Comparison of ENCODE assay signal across 9 cellular contexts in genomic region chr2:28958689-28959088, GRCh38. TPM values are rescaled to one million over a fixed set of nuclear protein-coding genes. Genes with fewer than 3 reads are reported as not detected.
DNase-seq lines count a peak whose midpoint lies in the region; TF ChIP-seq lines count a peak whose summit lies in the region.
"Had no signal": no experiment of that assay in that cellular context is flagged by ENCODE, and none has a peak within 500 bp of the region (broad histone marks: within the 10 kb centered on the region; RNA-seq: fewer than 3 reads in every experiment).

No MANE protein-coding gene starts in this region.

- no peak overlapping the region for H3K4me3 ChIP-seq in ovary

- H3K36me3 Mint-ChIP-seq in activated naive CD4-positive, alpha-beta T cell treated with anti-CD3 and anti-CD28 coated beads, Interleukin-2, amount 10 ng/mL, durations not matched to agents 7 days and 5 days: no peaks in the 10 kb centered on the region
- H3K36me3 Mint-ChIP-seq: activated naive CD4-positive, alpha-beta T cell treated with anti-CD3 and anti-CD28 coated beads, Interleukin-2, amount 50 U/mL, for 24 hours had no signal

- TF ChIP-seq EP300 in ovary (IDR thresholded peaks at IDR 0.05): no peak

- DNase-seq in Daoy (ENCODE audit: low read depth) (peak; percentile 62), KBM-7 (peak; percentile 86), NOMO-1 treated with DMSO at 0.1 percent for 48 hours (lab: John Stamatoyannopoulos, UW; ENCODE audit: unreplicated experiment) (peak; percentile 33), globus pallidus (ENCODE audit: low spot score) (peak; percentile 80), ovary (peak; percentile 68 to 74 (median 72)), cortex of kidney (lab: John Stamatoyannopoulos, UW) (no peak), GDM1 (lab: John Stamatoyannopoulos, UW) (no peak)
- DNase-seq in activated naive CD4-positive, alpha-beta T cell treated with anti-CD3 and anti-CD28 coated beads, Interleukin-2, amount 10 ng/mL, durations not matched to agents 7 days and 5 days: peak; percentile 56

- no peak overlapping the region for H3K4me3 Mint-ChIP-seq in activated naive CD4-positive, alpha-beta T cell treated with anti-CD3 and anti-CD28 coated beads, Interleukin-2, amount 10 ng/mL, durations not matched to agents 7 days and 5 days
- H3K4me3 Mint-ChIP-seq: activated naive CD4-positive, alpha-beta T cell treated with anti-CD3 and anti-CD28 coated beads, Interleukin-2, amount 50 U/mL, for 24 hours had no signal

- H3K36me3 ChIP-seq in ovary: no peaks in the 10 kb centered on the region

- peaks cover 6% of the 10 kb centered on the region for H3K4me1 Mint-ChIP-seq in activated naive CD4-positive, alpha-beta T cell treated with anti-CD3 and anti-CD28 coated beads, Interleukin-2, amount 10 ng/mL, durations not matched to agents 7 days and 5 days
- H3K4me1 Mint-ChIP-seq: activated naive CD4-positive, alpha-beta T cell treated with anti-CD3 and anti-CD28 coated beads, Interleukin-2, amount 50 U/mL, for 24 hours had no signal

- H3K27ac ChIP-seq in ovary: no peak overlapping the region

- peaks cover 39% of the 10 kb centered on the region for H3K27me3 Mint-ChIP-seq in activated naive CD4-positive, alpha-beta T cell treated with anti-CD3 and anti-CD28 coated beads, Interleukin-2, amount 10 ng/mL, durations not matched to agents 7 days and 5 days
- H3K27me3 Mint-ChIP-seq: activated naive CD4-positive, alpha-beta T cell treated with anti-CD3 and anti-CD28 coated beads, Interleukin-2, amount 50 U/mL, for 24 hours had no signal

- no peaks in the 10 kb centered on the region for H3K4me1 ChIP-seq in ovary (ENCODE audit: insufficient read depth)

- in situ Hi-C loops in KBM-7 (cut with MboI; ENCODE audit: low pct_unique_long_range_greater_than_20kb, low sequenced_read_pairs): no loop called here

- H3K27ac Mint-ChIP-seq in activated naive CD4-positive, alpha-beta T cell treated with anti-CD3 and anti-CD28 coated beads, Interleukin-2, amount 10 ng/mL, durations not matched to agents 7 days and 5 days: no peak overlapping the region
- H3K27ac Mint-ChIP-seq: activated naive CD4-positive, alpha-beta T cell treated with anti-CD3 and anti-CD28 coated beads, Interleukin-2, amount 50 U/mL, for 24 hours had no signal

- intact Hi-C loops in ovary (cut with DNase I): loop anchor here in 3 of 4 donors (5.0 kb wide), 1 partner anchor 239 kb away; no protein-coding TSS in a partner anchor

- no peaks in the 10 kb centered on the region for H3K9me3 ChIP-seq in ovary

- TF ChIP-seq CTCF in ovary (IDR thresholded peaks at IDR 0.05): peak; percentile 66 to 73 (median 70)

- no peaks in the 10 kb centered on the region for H3K9me3 Mint-ChIP-seq in activated naive CD4-positive, alpha-beta T cell treated with anti-CD3 and anti-CD28 coated beads, Interleukin-2, amount 10 ng/mL, durations not matched to agents 7 days and 5 days
- H3K9me3 Mint-ChIP-seq: activated naive CD4-positive, alpha-beta T cell treated with anti-CD3 and anti-CD28 coated beads, Interleukin-2, amount 50 U/mL, for 24 hours had no signal

- CTCF ChIA-PET in activated naive CD4-positive, alpha-beta T cell treated with anti-CD3 and anti-CD28 coated beads, Interleukin-2, amount 10 ng/mL, durations not matched to agents 7 days and 5 days (lab: Charles Lee): interaction anchor here (0.7 to 1.9 kb wide), 20 partner anchors 12 to 269 kb away, joined by 3 to 11 read pairs (median 4); no protein-coding TSS in a partner anchor

- no peak for TF ChIP-seq POLR2A in ovary (IDR thresholded peaks at IDR 0.05)

- WGBS in ovary, 3 donors: 3% methylated on average over 9 of the region's 9 CpGs

- H3K27me3 ChIP-seq in ovary: no peaks in the 10 kb centered on the region

RNA-seq across cellular contexts. Expression of gene TOGARAM2, which starts 22.4 kb away (rescaled TPM):
- total RNA-seq in Daoy (2014; rRNA removed; shearing (Covaris generic)): 0.29 TPM in 1 of 2 replicates, not detected in the other
- 10 to 100 TPM in 1 of 7 donors, 1 to 10 TPM in 5, under 1 TPM in 1; 0.95 to 21.1 (median 1.8) TPM for total RNA-seq in ovary
- polyA plus RNA-seq in ovary: under 1 TPM; 0.33 to 0.58 TPM

Comparison
In these comparisons a context has a peak if more than half of its experiments do, and no peak if none do; other contexts are left out.
1. DNase-seq: peak in Daoy (single experiment), KBM-7 (single experiment), NOMO-1 treated with DMSO at 0.1 percent for 48 hours (single experiment), activated naive CD4-positive, alpha-beta T cell treated with anti-CD3 and anti-CD28 coated beads, Interleukin-2, amount 10 ng/mL, durations not matched to agents 7 days and 5 days (single experiment), globus pallidus (single experiment) and ovary (5 of 5); none in cortex of kidney (single experiment) and GDM1 (single experiment).